Comparison of ENCODE assay signal across 31 cellular contexts in the genomic region with DNA sequence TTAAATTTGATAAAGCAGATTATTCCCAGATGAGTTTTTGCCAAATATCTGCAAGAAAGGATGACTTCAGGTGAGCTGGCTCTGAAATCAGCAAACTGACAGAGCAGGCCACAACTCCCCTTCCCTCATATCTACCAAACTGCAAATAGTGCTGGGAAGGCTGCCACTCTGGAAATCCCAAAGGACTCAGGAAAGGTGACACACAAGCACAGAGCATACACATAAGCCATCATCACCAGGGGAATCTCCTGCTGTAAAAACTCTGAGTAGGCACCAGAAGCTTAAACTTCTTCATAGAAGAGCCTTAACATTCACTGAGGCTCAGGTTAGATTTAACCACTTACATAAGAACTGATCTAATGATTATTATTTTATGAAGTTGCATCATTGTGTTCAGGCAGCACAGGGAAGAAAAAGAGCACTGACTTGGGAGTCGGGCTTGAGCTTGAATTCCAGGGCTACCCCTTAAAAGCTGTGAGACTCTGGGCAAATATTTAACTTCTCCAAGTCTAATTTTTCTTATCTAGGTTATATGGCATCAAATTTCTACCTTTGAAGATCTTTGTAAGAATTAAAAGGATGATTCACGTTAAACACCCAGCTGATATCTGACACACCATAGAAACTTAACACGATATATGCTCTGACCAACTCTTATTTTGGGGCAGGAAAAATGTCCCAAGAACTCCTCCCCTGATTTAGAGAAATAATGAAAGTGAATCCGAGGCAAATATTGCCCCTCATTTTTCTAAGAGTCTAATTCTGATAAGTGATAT. TPM values are rescaled to one million over a fixed set of nuclear protein-coding genes. Genes with fewer than 3 reads are reported as not detected.
"Had no signal": no experiment of that assay in that cellular context is flagged by ENCODE, and none has a peak within 500 bp of the region (broad histone marks: within the 10 kb centered on the region; RNA-seq: fewer than 3 reads in every experiment).

No MANE protein-coding gene starts in this region.

- H3K9me3 ChIP-seq: adrenal gland, ascending aorta, gastrocnemius medialis, heart right ventricle, ovary, prostate gland, thoracic aorta had no signal

- H3K27ac ChIP-seq: adrenal gland, ascending aorta, brain microvascular endothelial cell, gastrocnemius medialis, heart right ventricle, ovary, prostate gland, thoracic aorta had no signal

- H3K4me3 ChIP-seq: adrenal gland, ascending aorta, gastrocnemius medialis, heart right ventricle, lung, ovary, prostate gland, thoracic aorta had no signal

- H3K4me1 ChIP-seq: adrenal gland, ascending aorta, gastrocnemius medialis, prostate gland had no signal

- H3K4me3 Mint-ChIP-seq: activated naive CD8-positive, alpha-beta T cell; activated T-cell treated with anti-CD3 and anti-CD28 coated beads, Interleukin-2, amount 50 U/mL, for 4 hours; naive thymus-derived CD8-positive, alpha-beta T cell; T-helper 1 cell treated with Interleukin-12 subunit alpha and Interleukin-12 subunit beta and Interleukin-4 antibody, amounts not matched to agents 30 μg/mL and 1 μg/mL, for 36 hours; type B pancreatic cell had no signal

- H3K9me3 Mint-ChIP-seq: activated T-cell treated with anti-CD3 and anti-CD28 coated beads, Interleukin-2, amount 50 U/mL, for 4 hours; T-helper 1 cell treated with Interleukin-12 subunit alpha and Interleukin-12 subunit beta and Interleukin-4 antibody, amounts not matched to agents 30 μg/mL and 1 μg/mL, for 36 hours; type B pancreatic cell had no signal

- H3K27me3 Mint-ChIP-seq: activated naive CD8-positive, alpha-beta T cell; naive thymus-derived CD8-positive, alpha-beta T cell; type B pancreatic cell had no signal

- H3K27ac Mint-ChIP-seq: activated naive CD8-positive, alpha-beta T cell; activated T-helper 2 cell treated with anti-CD3 and anti-CD28 coated beads, Interferon-gamma antibody, Interleukin-2, Interleukin-4, amounts not matched to agents 10 μg/mL and 5 μg/mL and 100 μg/mL, durations not matched to agents 14 hours and 24 hours and 36 hours; T-helper 1 cell treated with Interleukin-12 subunit alpha and Interleukin-12 subunit beta and Interleukin-4 antibody, amounts not matched to agents 30 μg/mL and 1 μg/mL, for 36 hours; type B pancreatic cell had no signal

- DNase-seq: activated CD4-positive, alpha-beta T cell treated with anti-CD3 and anti-CD28 coated beads for 4 hours; activated CD4-positive, alpha-beta T cell treated with anti-CD3 and anti-CD28 coated beads, Interleukin-2, amount 50 U/mL, for 48 hours; activated CD4-positive, CD25-positive, alpha-beta regulatory T cell; activated CD8-positive, alpha-beta memory T cell treated with anti-CD3 and anti-CD28 coated beads, Interleukin-2, amount 50 U/mL, for 48 hours; activated naive CD4-positive, alpha-beta T cell; activated T-cell treated with anti-CD3 and anti-CD28 coated beads, Interleukin-2, amount 50 U/mL, for 4 hours; adrenal gland; brain microvascular endothelial cell; central memory CD4-positive, alpha-beta T cell; effector memory CD4-positive, alpha-beta T cell; gastrocnemius medialis; heart right ventricle; kidney; naive thymus-derived CD8-positive, alpha-beta T cell; ovary; stimulated activated CD4-positive, alpha-beta T cell treated with anti-CD3 and anti-CD28 coated beads, Interleukin-2, amount 100 ng/mL, for 48 hours; stimulated activated CD8-positive, alpha-beta memory T cell treated with anti-CD3 and anti-CD28 coated beads, Interleukin-4, amount 100 ng/mL, for 48 hours; stimulated activated naive CD4-positive, alpha-beta T cell treated with Interleukin-2 at 50 U/mL for 16 hours had no signal

- H3K27me3 ChIP-seq: adrenal gland, ascending aorta, brain microvascular endothelial cell, gastrocnemius medialis, ovary had no signal

- ATAC-seq: activated T-cell treated with anti-CD3 and anti-CD28 coated beads, Interleukin-2, amount 50 U/mL, for 4 hours; gastrocnemius medialis; heart right ventricle; left lobe of liver; naive thymus-derived CD8-positive, alpha-beta T cell had no signal

- H3K36me3 ChIP-seq: adrenal gland, ascending aorta, brain microvascular endothelial cell, gastrocnemius medialis, heart right ventricle, ovary, prostate gland, thoracic aorta had no signal

- H3K36me3 Mint-ChIP-seq: type B pancreatic cell had no signal

RNA-seq across cellular contexts. Expression of gene CCDC83, which starts 59.3 kb away (rescaled TPM):
- total RNA-seq: activated CD8-positive, alpha-beta memory T cell treated with anti-CD3 and anti-CD28 coated beads for 36 hours; activated T-cell treated with anti-CD3 and anti-CD28 coated beads, Interleukin-2, amount 50 U/mL, for 4 hours; activated T-helper 2 cell treated with anti-CD3 and anti-CD28 coated beads, Interferon-gamma antibody, Interleukin-2, Interleukin-4, amounts not matched to agents 10 μg/mL and 5 μg/mL and 100 μg/mL, durations not matched to agents 14 hours and 24 hours and 36 hours; adrenal gland; ascending aorta; dermis microvascular lymphatic vessel endothelial cell; gastrocnemius medialis; heart right ventricle; kidney; left lobe of liver; lung; mesenteric fat pad; naive thymus-derived CD8-positive, alpha-beta T cell; ovary; thoracic aorta had no signal
- polyA plus RNA-seq: adrenal gland; esophagus; heart right ventricle; lung; naive thymus-derived CD8-positive, alpha-beta T cell; ovary had no signal
